In genomic region chr22:25233706-25234105, GRCh38 we compare ENCODE assay signal across 20 cellular contexts. TPM values are rescaled to one million over a fixed set of nuclear protein-coding genes. Genes with fewer than 3 reads are reported as not detected.
"Had no signal": no experiment of that assay in that cellular context is flagged by ENCODE, and none has a peak within 500 bp of the region (broad histone marks: within the 10 kb centered on the region; RNA-seq: fewer than 3 reads in every experiment).

No MANE protein-coding gene starts in this region.

RNA-seq across cellular contexts. Expression of gene CRYBB2, which starts 14.3 kb away (rescaled TPM):
- total RNA-seq: kidney, kidney epithelial cell, left lobe of liver, left lung, left ventricle myocardium inferior, left ventricle myocardium superior, lower lobe of right lung, lung microvascular endothelial cell, mesenteric fat pad, mesothelial cell of epicardium, mononuclear cell, mucosa of gallbladder, myocyte had no signal
- polyA plus RNA-seq: hepatocyte, immature natural killer cell had no signal

RNA-seq across cellular contexts. Expression of gene CRYBB3, which starts 34.0 kb away (rescaled TPM):
- total RNA-seq: hepatocyte, kidney, kidney epithelial cell, left cardiac atrium, left ventricle myocardium inferior, left ventricle myocardium superior, liver, lung, mammary epithelial cell, mesenteric fat pad, mononuclear cell, myocyte had no signal
- polyA plus RNA-seq: hepatocyte, immature natural killer cell, keratinocyte had no signal
